Comparison of ENCODE assay signal across 1 cellular context in genomic region chr1:85681087-85681486, GRCh38.
TF ChIP-seq lines count a peak whose summit lies in the region.

No MANE protein-coding gene starts in this region.

TF ChIP-seq in HepG2, 621 proteins besides CTCF, POLR2A, EP300 and RAD21 (continued from another document and continues in another):
- no peak for TF ChIP-seq ATF2 (CRISPR knock-in tag; IDR thresholded peaks at IDR 0.05)
- no peak for TF ChIP-seq ATF4 (CRISPR knock-in tag; IDR thresholded peaks at IDR 0.05)
- TF ChIP-seq KMT2A (CRISPR knock-in tag; IDR thresholded peaks at IDR 0.05): no peak; the same call in 1 of the 2 replicates
- no peak for TF ChIP-seq MTA1 (CRISPR knock-in tag; IDR thresholded peaks at IDR 0.05; ENCODE audit: borderline replicate concordance)
- no peak for TF ChIP-seq NCOA5 (CRISPR knock-in tag; IDR thresholded peaks at IDR 0.05)
- TF ChIP-seq, protein P1, sequence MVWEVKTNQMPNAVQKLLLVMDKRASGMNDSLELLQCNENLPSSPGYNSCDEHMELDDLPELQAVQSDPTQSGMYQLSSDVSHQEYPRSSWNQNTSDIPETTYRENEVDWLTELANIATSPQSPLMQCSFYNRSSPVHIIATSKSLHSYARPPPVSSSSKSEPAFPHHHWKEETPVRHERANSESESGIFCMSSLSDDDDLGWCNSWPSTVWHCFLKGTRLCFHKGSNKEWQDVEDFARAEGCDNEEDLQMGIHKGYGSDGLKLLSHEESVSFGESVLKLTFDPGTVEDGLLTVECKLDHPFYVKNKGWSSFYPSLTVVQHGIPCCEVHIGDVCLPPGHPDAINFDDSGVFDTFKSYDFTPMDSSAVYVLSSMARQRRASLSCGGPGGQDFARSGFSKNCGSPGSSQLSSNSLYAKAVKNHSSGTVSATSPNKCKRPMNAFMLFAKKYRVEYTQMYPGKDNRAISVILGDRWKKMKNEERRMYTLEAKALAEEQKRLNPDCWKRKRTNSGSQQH (CRISPR knock-in tag; IDR thresholded peaks at IDR 0.05; ENCODE audit: low read depth): no peak
- TF ChIP-seq ZNF225 (CRISPR knock-in tag; IDR thresholded peaks at IDR 0.05): no peak
- TF ChIP-seq CCAR2 (optimal IDR thresholded peaks at IDR 0.05; ENCODE audit: low read depth, low read length): no peak
- TF ChIP-seq, protein P2, sequence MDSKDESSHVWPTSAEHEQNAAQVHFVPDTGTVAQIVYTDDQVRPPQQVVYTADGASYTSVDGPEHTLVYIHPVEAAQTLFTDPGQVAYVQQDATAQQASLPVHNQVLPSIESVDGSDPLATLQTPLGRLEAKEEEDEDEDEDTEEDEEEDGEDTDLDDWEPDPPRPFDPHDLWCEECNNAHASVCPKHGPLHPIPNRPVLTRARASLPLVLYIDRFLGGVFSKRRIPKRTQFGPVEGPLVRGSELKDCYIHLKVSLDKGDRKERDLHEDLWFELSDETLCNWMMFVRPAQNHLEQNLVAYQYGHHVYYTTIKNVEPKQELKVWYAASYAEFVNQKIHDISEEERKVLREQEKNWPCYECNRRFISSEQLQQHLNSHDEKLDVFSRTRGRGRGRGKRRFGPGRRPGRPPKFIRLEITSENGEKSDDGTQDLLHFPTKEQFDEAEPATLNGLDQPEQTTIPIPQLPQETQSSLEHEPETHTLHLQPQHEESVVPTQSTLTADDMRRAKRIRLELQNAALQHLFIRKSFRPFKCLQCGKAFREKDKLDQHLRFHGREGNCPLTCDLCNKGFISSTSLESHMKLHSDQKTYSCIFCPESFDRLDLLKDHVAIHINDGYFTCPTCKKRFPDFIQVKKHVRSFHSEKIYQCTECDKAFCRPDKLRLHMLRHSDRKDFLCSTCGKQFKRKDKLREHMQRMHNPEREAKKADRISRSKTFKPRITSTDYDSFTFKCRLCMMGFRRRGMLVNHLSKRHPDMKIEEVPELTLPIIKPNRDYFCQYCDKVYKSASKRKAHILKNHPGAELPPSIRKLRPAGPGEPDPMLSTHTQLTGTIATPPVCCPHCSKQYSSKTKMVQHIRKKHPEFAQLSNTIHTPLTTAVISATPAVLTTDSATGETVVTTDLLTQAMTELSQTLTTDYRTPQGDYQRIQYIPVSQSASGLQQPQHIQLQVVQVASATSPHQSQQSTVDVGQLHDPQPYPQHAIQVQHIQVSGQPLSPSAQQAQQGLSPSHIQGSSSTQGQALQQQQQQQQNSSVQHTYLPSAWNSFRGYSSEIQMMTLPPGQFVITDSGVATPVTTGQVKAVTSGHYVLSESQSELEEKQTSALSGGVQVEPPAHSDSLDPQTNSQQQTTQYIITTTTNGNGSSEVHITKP (CRISPR knock-in tag; IDR thresholded peaks at IDR 0.05; ENCODE audit: low read depth): no peak
- TF ChIP-seq ZNF530 (CRISPR knock-in tag; IDR thresholded peaks at IDR 0.05; ENCODE audit: low read depth): no peak
- no peak for TF ChIP-seq TSC22D2 (CRISPR knock-in tag; IDR thresholded peaks at IDR 0.05; ENCODE audit: borderline replicate concordance)
- no peak for TF ChIP-seq NAIF1 (CRISPR knock-in tag; IDR thresholded peaks at IDR 0.05; ENCODE audit: borderline replicate concordance)
- no peak for TF ChIP-seq TEAD2 (CRISPR knock-in tag; IDR thresholded peaks at IDR 0.05)
- no peak for TF ChIP-seq HOXA9 (CRISPR knock-in tag; IDR thresholded peaks at IDR 0.05; ENCODE audit: borderline replicate concordance)
- TF ChIP-seq ZNF547 (CRISPR knock-in tag; IDR thresholded peaks at IDR 0.05): no peak
- TF ChIP-seq GLI4 (CRISPR knock-in tag; IDR thresholded peaks at IDR 0.05; ENCODE audit: borderline replicate concordance): no peak
- no peak for TF ChIP-seq PHF20 (CRISPR knock-in tag; IDR thresholded peaks at IDR 0.05)
- peak; percentile 52; the same call in 1 of the 2 replicates for TF ChIP-seq HNF4G (IDR thresholded peaks at IDR 0.05; ENCODE audit: borderline replicate concordance, low read depth, low read length)
- no peak for TF ChIP-seq HNF4G (CRISPR knock-in tag; IDR thresholded peaks at IDR 0.05; ENCODE audit: borderline replicate concordance, low read depth)
- TF ChIP-seq, protein P3, sequence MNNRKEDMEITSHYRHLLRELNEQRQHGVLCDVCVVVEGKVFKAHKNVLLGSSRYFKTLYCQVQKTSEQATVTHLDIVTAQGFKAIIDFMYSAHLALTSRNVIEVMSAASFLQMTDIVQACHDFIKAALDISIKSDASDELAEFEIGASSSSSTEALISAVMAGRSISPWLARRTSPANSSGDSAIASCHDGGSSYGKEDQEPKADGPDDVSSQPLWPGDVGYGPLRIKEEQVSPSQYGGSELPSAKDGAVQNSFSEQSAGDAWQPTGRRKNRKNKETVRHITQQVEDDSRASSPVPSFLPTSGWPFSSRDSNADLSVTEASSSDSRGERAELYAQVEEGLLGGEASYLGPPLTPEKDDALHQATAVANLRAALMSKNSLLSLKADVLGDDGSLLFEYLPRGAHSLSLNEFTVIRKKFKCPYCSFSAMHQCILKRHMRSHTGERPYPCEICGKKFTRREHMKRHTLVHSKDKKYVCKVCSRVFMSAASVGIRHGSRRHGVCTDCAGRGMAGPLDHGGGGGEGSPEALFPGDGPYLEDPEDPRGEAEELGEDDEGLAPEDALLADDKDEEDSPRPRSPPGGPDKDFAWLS (CRISPR knock-in tag; IDR thresholded peaks at IDR 0.05; ENCODE audit: borderline replicate concordance): no peak
- TF ChIP-seq ATF1 (CRISPR knock-in tag; IDR thresholded peaks at IDR 0.05): no peak
- TF ChIP-seq ZNF101 (CRISPR knock-in tag; IDR thresholded peaks at IDR 0.05; ENCODE audit: borderline replicate concordance, low read depth): no peak
- no peak for TF ChIP-seq PAX8 (CRISPR knock-in tag; IDR thresholded peaks at IDR 0.05; ENCODE audit: borderline replicate concordance)
- TF ChIP-seq HNF4A (CRISPR knock-in tag; IDR thresholded peaks at IDR 0.05): peak; percentile 85
- no peak for TF ChIP-seq ZKSCAN5 (CRISPR knock-in tag; IDR thresholded peaks at IDR 0.05)
- no peak for TF ChIP-seq ZNF33A (CRISPR knock-in tag; IDR thresholded peaks at IDR 0.05; ENCODE audit: borderline replicate concordance)
- TF ChIP-seq RBFOX2 (IDR thresholded peaks at IDR 0.05; ENCODE audit: low read depth, low read length): no peak
- TF ChIP-seq MTERF4 (CRISPR knock-in tag; IDR thresholded peaks at IDR 0.05): no peak
- TF ChIP-seq PREB (CRISPR knock-in tag; IDR thresholded peaks at IDR 0.05): no peak
- no peak for TF ChIP-seq CREBL2 (CRISPR knock-in tag; IDR thresholded peaks at IDR 0.05; ENCODE audit: borderline replicate concordance)
- no peak for TF ChIP-seq ZFP62 (CRISPR knock-in tag; IDR thresholded peaks at IDR 0.05)
- TF ChIP-seq SAFB2 (CRISPR knock-in tag; IDR thresholded peaks at IDR 0.05; ENCODE audit: borderline replicate concordance, low read depth): no peak
- TF ChIP-seq ZNF563 (CRISPR knock-in tag; IDR thresholded peaks at IDR 0.05): no peak
- TF ChIP-seq MAX (IDR thresholded peaks at IDR 0.05): no peak
- no peak for TF ChIP-seq ZBTB21 (CRISPR knock-in tag; IDR thresholded peaks at IDR 0.05)
- TF ChIP-seq MED13 (CRISPR knock-in tag; IDR thresholded peaks at IDR 0.05): no peak
- TF ChIP-seq NRL (CRISPR knock-in tag; IDR thresholded peaks at IDR 0.05; ENCODE audit: borderline replicate concordance): no peak
- TF ChIP-seq, protein P4, sequence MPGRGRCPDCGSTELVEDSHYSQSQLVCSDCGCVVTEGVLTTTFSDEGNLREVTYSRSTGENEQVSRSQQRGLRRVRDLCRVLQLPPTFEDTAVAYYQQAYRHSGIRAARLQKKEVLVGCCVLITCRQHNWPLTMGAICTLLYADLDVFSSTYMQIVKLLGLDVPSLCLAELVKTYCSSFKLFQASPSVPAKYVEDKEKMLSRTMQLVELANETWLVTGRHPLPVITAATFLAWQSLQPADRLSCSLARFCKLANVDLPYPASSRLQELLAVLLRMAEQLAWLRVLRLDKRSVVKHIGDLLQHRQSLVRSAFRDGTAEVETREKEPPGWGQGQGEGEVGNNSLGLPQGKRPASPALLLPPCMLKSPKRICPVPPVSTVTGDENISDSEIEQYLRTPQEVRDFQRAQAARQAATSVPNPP (CRISPR knock-in tag; IDR thresholded peaks at IDR 0.05): no peak
- no peak for TF ChIP-seq LBX2 (CRISPR knock-in tag; IDR thresholded peaks at IDR 0.05; ENCODE audit: borderline replicate concordance)
- no peak for TF ChIP-seq CENPT (CRISPR knock-in tag; IDR thresholded peaks at IDR 0.05; ENCODE audit: low read depth)
- no peak for TF ChIP-seq ZNF496 (CRISPR knock-in tag; IDR thresholded peaks at IDR 0.05; ENCODE audit: insufficient replicate concordance)
- TF ChIP-seq KLF11 (CRISPR knock-in tag; IDR thresholded peaks at IDR 0.05): no peak
- no peak for TF ChIP-seq DZIP1 (CRISPR knock-in tag; IDR thresholded peaks at IDR 0.05)
- TF ChIP-seq TFDP1 (CRISPR knock-in tag; IDR thresholded peaks at IDR 0.05; ENCODE audit: borderline replicate concordance): no peak
- TF ChIP-seq ZNF839 (CRISPR knock-in tag; IDR thresholded peaks at IDR 0.05; ENCODE audit: borderline replicate concordance): no peak
- no peak for TF ChIP-seq ATRX (CRISPR knock-in tag; IDR thresholded peaks at IDR 0.05; ENCODE audit: borderline replicate concordance)
- no peak for TF ChIP-seq MLLT10 (CRISPR knock-in tag; IDR thresholded peaks at IDR 0.05)
- no peak for TF ChIP-seq TRIM24 (CRISPR knock-in tag; IDR thresholded peaks at IDR 0.05)
